20 cellular contexts compared by ENCODE assay signal in the genomic region with DNA sequence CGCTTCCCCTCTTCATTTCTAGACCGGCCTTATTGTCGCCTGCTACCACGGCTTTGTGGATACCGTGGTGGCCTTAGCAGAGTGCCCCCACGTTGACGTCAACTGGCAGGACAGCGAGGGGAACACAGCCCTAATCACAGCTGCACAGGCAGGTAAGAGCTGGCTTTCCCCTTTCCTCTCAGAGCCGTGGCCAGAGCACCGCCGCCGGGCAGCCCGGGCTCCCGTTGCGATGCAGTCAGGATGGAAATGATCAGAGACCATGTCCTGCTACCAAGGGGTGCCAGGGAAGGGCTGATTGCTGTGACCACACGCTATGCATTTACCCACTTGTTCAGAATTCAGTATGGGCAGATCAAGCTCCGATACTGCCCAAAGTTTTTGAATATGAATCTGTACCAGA. TPM values are rescaled to one million over a fixed set of nuclear protein-coding genes. Genes with fewer than 3 reads are reported as not detected.
A peak's percentile ranks its signal among the peaks of the same experiment; 100 is the strongest.
DNase-seq lines count a peak whose midpoint lies in the region; ATAC-seq and TF ChIP-seq lines count a peak whose summit lies in the region.
"Had no signal": no experiment of that assay in that cellular context is flagged by ENCODE, and none has a peak within 500 bp of the region (broad histone marks: within the 10 kb centered on the region; RNA-seq: fewer than 3 reads in every experiment).

No MANE protein-coding gene starts in this region.

- H3K4me3 ChIP-seq in neutrophil (ENCODE audit: low read depth in 1 of 2, low read length in 1 of 2), result no peak overlapping the region
- H3K4me3 ChIP-seq: BLaER1, GM12878, GM23248 had no signal

- no peaks in the 10 kb centered on the region for H3K36me3 ChIP-seq in neutrophil

- DNase-seq in T-helper 17 cell (no peak), memory B cell (ENCODE audit: low spot score in 2 of 2) (no peak), NCI-H1694 (lab: John Stamatoyannopoulos, UW) (no peak), iPS-NIHi7 (ENCODE audit: extremely low spot score) (no peak), GDM1 (lab: John Stamatoyannopoulos, UW) (no peak)
- DNase-seq: 8988T; Caco-2; CD4-positive, CD25-positive, alpha-beta regulatory T cell; CD8-positive, alpha-beta T cell; DMS153; DND-41; GM23248; H7; HCEC 1CT had no signal

- H3K27ac Mint-ChIP-seq in T-helper 17 cell (peak overlapping the region; percentile 41), memory B cell (peak overlapping the region; percentile 43)
- H3K27ac Mint-ChIP-seq in stimulated activated memory B cell treated with anti-CD40 and anti-IgM and Interleukin-4, amounts not matched to agents 10 μg/mL and 1 μg/mL and 100 μg/mL, for 72 hours, result peak overlapping the region; percentile 15
- H3K27ac Mint-ChIP-seq: CD8-positive, alpha-beta T cell had no signal

- H3K4me1 Mint-ChIP-seq in T-helper 17 cell, result peaks cover 13% of the 10 kb centered on the region
- peaks cover 19% of the 10 kb centered on the region for H3K4me1 Mint-ChIP-seq in memory B cell
- H3K4me1 Mint-ChIP-seq in stimulated activated memory B cell treated with anti-CD40 and anti-IgM and Interleukin-4, amounts not matched to agents 10 μg/mL and 1 μg/mL and 100 μg/mL, for 72 hours, result peaks cover 64% of the 10 kb centered on the region

- ATAC-seq in T-helper 17 cell (no peak), memory B cell (ENCODE audit: low read depth) (no peak), HG03571 (IDR thresholded peaks at IDR 0.05; ENCODE audit: unreplicated experiment) (no peak)
- ATAC-seq in stimulated activated memory B cell treated with anti-CD40 and anti-IgM and Interleukin-4, amounts not matched to agents 10 μg/mL and 1 μg/mL and 100 μg/mL, for 72 hours, result no peak
- ATAC-seq: CD8-positive, alpha-beta T cell; GM12878 had no signal

- H3K27me3 Mint-ChIP-seq in T-helper 17 cell, result no peaks in the 10 kb centered on the region
- H3K27me3 Mint-ChIP-seq in memory B cell, result no peaks in the 10 kb centered on the region
- H3K27me3 Mint-ChIP-seq in stimulated activated memory B cell treated with anti-CD40 and anti-IgM and Interleukin-4, amounts not matched to agents 10 μg/mL and 1 μg/mL and 100 μg/mL, for 72 hours, result no peaks in the 10 kb centered on the region
- H3K27me3 Mint-ChIP-seq: CD4-positive, CD25-positive, alpha-beta regulatory T cell had no signal

- H3K36me3 Mint-ChIP-seq in T-helper 17 cell (ENCODE audit: low read depth) (peaks cover 7% of the 10 kb centered on the region), memory B cell (peaks cover 27% of the 10 kb centered on the region)
- H3K36me3 Mint-ChIP-seq in stimulated activated memory B cell treated with anti-CD40 and anti-IgM and Interleukin-4, amounts not matched to agents 10 μg/mL and 1 μg/mL and 100 μg/mL, for 72 hours, result peaks cover 65% of the 10 kb centered on the region
- H3K36me3 Mint-ChIP-seq: CD8-positive, alpha-beta T cell had no signal

- H3K9me3 Mint-ChIP-seq in memory B cell, result peaks cover 3% of the 10 kb centered on the region
- no peaks in the 10 kb centered on the region for H3K9me3 Mint-ChIP-seq in stimulated activated memory B cell treated with anti-CD40 and anti-IgM and Interleukin-4, amounts not matched to agents 10 μg/mL and 1 μg/mL and 100 μg/mL, for 72 hours
- H3K9me3 Mint-ChIP-seq: CD8-positive, alpha-beta T cell had no signal

- TF ChIP-seq CTCF in neutrophil (IDR thresholded peaks at IDR 0.05), result no peak

- H3K4me3 Mint-ChIP-seq in T-helper 17 cell (no peak overlapping the region), memory B cell (no peak overlapping the region)
- no peak overlapping the region for H3K4me3 Mint-ChIP-seq in stimulated activated memory B cell treated with anti-CD40 and anti-IgM and Interleukin-4, amounts not matched to agents 10 μg/mL and 1 μg/mL and 100 μg/mL, for 72 hours
- H3K4me3 Mint-ChIP-seq: CD4-positive, CD25-positive, alpha-beta regulatory T cell; CD8-positive, alpha-beta T cell had no signal

- no peaks in the 10 kb centered on the region for H3K27me3 ChIP-seq in neutrophil
- H3K27me3 ChIP-seq: BLaER1 had no signal

- H3K27ac ChIP-seq in neutrophil, result peak overlapping the region; percentile 62
- H3K27ac ChIP-seq: BLaER1, C4-2B, GM23248 had no signal

- peaks cover 25 to 33% of the 10 kb centered on the region in 2 experiments for H3K4me1 ChIP-seq in neutrophil (ENCODE audit: control insufficient read depth in 1 of 2, insufficient read depth in 1 of 2, low read depth in 1 of 2, low read length in 1 of 2)
- H3K4me1 ChIP-seq: Caco-2 had no signal

- H3K9me3 ChIP-seq in T-helper 17 cell (ENCODE audit: control insufficient read depth, low read length, poor library complexity, severe bottlenecking) (no peaks in the 10 kb centered on the region), neutrophil (no peaks in the 10 kb centered on the region)
- H3K9me3 ChIP-seq: Caco-2 had no signal

RNA-seq across cellular contexts. Expression of a gene that starts 54.4 kb away (rescaled TPM):
- 10 to 100 TPM in 1 of 2 donors, 1 to 10 TPM in 1; 5.3 to 13.9 TPM for total RNA-seq in T-helper 17 cell
